ENCODE assay signal across 8 cellular contexts in the genomic region with DNA sequence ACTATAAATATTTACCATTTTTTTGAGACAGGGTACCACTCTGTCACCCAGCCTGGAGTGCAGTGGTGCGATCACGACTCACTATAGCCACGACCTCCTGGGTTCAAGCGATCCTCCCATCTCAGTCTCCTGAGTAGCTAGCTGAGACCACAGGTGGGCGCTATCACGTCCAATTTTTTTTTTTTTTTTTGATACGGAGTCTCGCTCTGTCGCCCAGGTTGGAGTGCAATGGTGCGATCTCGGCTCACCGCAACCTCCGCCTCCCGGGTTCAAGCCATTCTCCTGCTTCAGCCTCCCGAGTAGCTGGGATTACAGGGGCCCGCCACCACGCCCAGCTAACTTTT. TPM values are rescaled to one million over a fixed set of nuclear protein-coding genes. Genes with fewer than 3 reads are reported as not detected.
DNase-seq lines count a peak whose midpoint lies in the region; ATAC-seq and TF ChIP-seq lines count a peak whose summit lies in the region.
"Not testable (repeated sequence)": the region's sequence is repeated elsewhere in the genome, so short reads cannot be mapped to it uniquely, and the experiment has no call there.

No MANE protein-coding gene starts in this region.

- not testable (repeated sequence) for H3K36me3 ChIP-seq in neural cell (ENCODE audit: insufficient read depth, low read length)

- H3K9ac ChIP-seq in neural cell (ENCODE audit: low read length), result peak overlapping the region; percentile 86

- not testable (repeated sequence) for H3K4me1 Mint-ChIP-seq in Calu3 (ENCODE audit: low read depth, unreplicated experiment); stimulated activated memory B cell treated with anti-CD40 and anti-IgM and Interleukin-4, amounts not matched to agents 10 μg/mL and 1 μg/mL and 100 μg/mL, for 72 hours

- peak overlapping the region; percentile 90 for H3K4me3 ChIP-seq in astrocyte of the cerebellum (ENCODE audit: low read depth, low read length)
- peak overlapping the region; percentile 84 for H3K4me3 ChIP-seq in neural cell (ENCODE audit: low read length)

- H3K4me3 Mint-ChIP-seq in Calu3 (ENCODE audit: low read depth, unreplicated experiment); stimulated activated memory B cell treated with anti-CD40 and anti-IgM and Interleukin-4, amounts not matched to agents 10 μg/mL and 1 μg/mL and 100 μg/mL, for 72 hours: not testable (repeated sequence)

- H2AFZ ChIP-seq in neural cell (ENCODE audit: low read depth, low read length), result not testable (repeated sequence)

- CTCF ChIA-PET in Calu3 (lab: Charles Lee), result interaction anchor here (0.6 to 4.4 kb wide), 13 partner anchors 10 to 297 kb away, joined by 3 to 32 read pairs (median 6); partner anchors contain the start of genes BLTP3A, ILRUN and TAF11

- TF ChIP-seq CTCF in Calu3 (IDR thresholded peaks at IDR 0.05; ENCODE audit: unreplicated experiment), result peak; percentile 53
- TF ChIP-seq CTCF in astrocyte of the cerebellum (IDR thresholded peaks at IDR 0.05; ENCODE audit: low read depth, low read length, missing control alignments), result peak; percentile 34
- peak; percentile 57 for TF ChIP-seq CTCF in neural cell (IDR thresholded peaks at IDR 0.05; ENCODE audit: poor library complexity, severe bottlenecking)

- TF ChIP-seq RAD21 in neural cell (conservative IDR thresholded peaks at IDR 0.05), result not testable (repeated sequence)

- in situ Hi-C loops in astrocyte of the cerebellum (cut with HindIII; ENCODE audit: low sequenced_read_pairs), result not testable (repeated sequence)

- not testable (repeated sequence) for H3K36me3 Mint-ChIP-seq in Calu3 (ENCODE audit: insufficient read depth, unreplicated experiment); stimulated activated memory B cell treated with anti-CD40 and anti-IgM and Interleukin-4, amounts not matched to agents 10 μg/mL and 1 μg/mL and 100 μg/mL, for 72 hours

- not testable (repeated sequence) for H3K9me3 Mint-ChIP-seq in Calu3 (ENCODE audit: low read depth, unreplicated experiment); stimulated activated memory B cell treated with anti-CD40 and anti-IgM and Interleukin-4, amounts not matched to agents 10 μg/mL and 1 μg/mL and 100 μg/mL, for 72 hours

- not testable (repeated sequence) for TF ChIP-seq EP300 in neural cell (conservative IDR thresholded peaks at IDR 0.05; ENCODE audit: poor library complexity, severe bottlenecking)

- BruUV-seq in Calu3 (replicated peaks; lab: Mats Ljungman, UMichigan), result not testable (repeated sequence)

- H3K9me3 ChIP-seq in neural cell (ENCODE audit: low read length), result not testable (repeated sequence)

- H3K27me3 Mint-ChIP-seq in Calu3 (ENCODE audit: unreplicated experiment); stimulated activated memory B cell treated with anti-CD40 and anti-IgM and Interleukin-4, amounts not matched to agents 10 μg/mL and 1 μg/mL and 100 μg/mL, for 72 hours: not testable (repeated sequence)

- H3K9me2 ChIP-seq in neural cell (ENCODE audit: insufficient read depth, low read length), result not testable (repeated sequence)

- not testable (repeated sequence) for H3K27ac Mint-ChIP-seq in Calu3 (ENCODE audit: unreplicated experiment); stimulated activated memory B cell treated with anti-CD40 and anti-IgM and Interleukin-4, amounts not matched to agents 10 μg/mL and 1 μg/mL and 100 μg/mL, for 72 hours

- peak; percentile 1 for ATAC-seq in Right ventricle myocardium superior (ENCODE audit: poor library complexity)
- peak; percentile 13 for ATAC-seq in stimulated activated memory B cell treated with anti-CD40 and anti-IgM and Interleukin-4, amounts not matched to agents 10 μg/mL and 1 μg/mL and 100 μg/mL, for 72 hours

- DNase-seq in Calu3 (peak; percentile 74), HK-2 (ENCODE audit: unreplicated experiment) (peak; percentile 20), NCI-H460 (ENCODE audit: extremely low read depth, low read depth) (peak; percentile 6), T-helper 9 cell (peak; percentile 3)
- DNase-seq in astrocyte of the cerebellum (ENCODE audit: low read depth); Right ventricle myocardium superior: not testable (repeated sequence)

- H4K20me1 ChIP-seq in neural cell (ENCODE audit: insufficient read depth), result not testable (repeated sequence)

- not testable (repeated sequence) for H3F3A ChIP-seq in neural cell (ENCODE audit: insufficient read depth, low read length, poor library complexity, severe bottlenecking)

- H3K27ac ChIP-seq in neural cell (ENCODE audit: low read length), result peak overlapping the region; percentile 90

- not testable (repeated sequence) for H3K27me3 ChIP-seq in neural cell (ENCODE audit: insufficient read depth, low read depth, low read length)

- H3K79me2 ChIP-seq in neural cell (replicated peaks; ENCODE audit: insufficient read depth, low read length), result peaks cover 24% of the 10 kb centered on the region

- not testable (repeated sequence) for H3K4me2 ChIP-seq in neural cell (ENCODE audit: low read length)

- intact Hi-C loops in Calu3 (cut with micrococcal nuclease; ENCODE audit: unreplicated experiment), result loop anchor here (5.0 kb wide), 2 partner anchors 39 to 131 kb away; partner anchors contain the start of genes ANKS1A and TAF11
- intact Hi-C loops in Right ventricle myocardium superior (cut with DNase I), result not testable (repeated sequence)

RNA-seq across cellular contexts. Expression of gene SNRPC, which starts 0.8 kb away (rescaled TPM):
- total RNA-seq in Calu3 (2022), result 221 and 231 TPM in 2 replicates
- 152 and 159 TPM in 2 replicates for total RNA-seq in NCI-H460 (2014; rRNA removed; shearing (Covaris generic))
- 102 and 122 TPM in 2 replicates for polyA plus RNA-seq in NCI-H460 (2014; cell fraction: nucleus; rRNA removed)
- total RNA-seq in Right ventricle myocardium superior, result 164 TPM
- polyA plus RNA-seq in neural cell, result 241 and 251 TPM in 2 replicates
- 65.2 and 82.4 TPM in 2 replicates for polyA minus RNA-seq in neural cell

RNA-seq across cellular contexts. Expression of gene BLTP3A, which starts 35.4 kb away (rescaled TPM):
- 33.4 and 34.8 TPM in 2 replicates for total RNA-seq in Calu3 (2022)
- total RNA-seq in NCI-H460 (2014; rRNA removed; shearing (Covaris generic)), result 20.0 and 21.8 TPM in 2 replicates
- polyA plus RNA-seq in NCI-H460 (2014; cell fraction: nucleus; rRNA removed), result 6.5 and 11.3 TPM in 2 replicates
- 17.2 TPM for total RNA-seq in Right ventricle myocardium superior
- 10.2 and 11.2 TPM in 2 replicates for polyA plus RNA-seq in neural cell
- polyA minus RNA-seq in neural cell, result 18.3 and 22.6 TPM in 2 replicates

RNA-seq across cellular contexts. Expression of gene ILRUN, which starts 59.9 kb away (rescaled TPM):
- total RNA-seq in Calu3 (2022) (137 and 145 TPM in 2 replicates), Right ventricle myocardium superior (132 TPM)
- 15.5 and 16.4 TPM in 2 replicates for total RNA-seq in NCI-H460 (2014; rRNA removed; shearing (Covaris generic))
- polyA plus RNA-seq in NCI-H460 (2014; cell fraction: nucleus; rRNA removed), result 10.5 and 10.7 TPM in 2 replicates
- 15.3 and 16.0 TPM in 2 replicates for polyA plus RNA-seq in neural cell
- 24.1 and 25.6 TPM in 2 replicates for polyA minus RNA-seq in neural cell
